In the genomic region with DNA sequence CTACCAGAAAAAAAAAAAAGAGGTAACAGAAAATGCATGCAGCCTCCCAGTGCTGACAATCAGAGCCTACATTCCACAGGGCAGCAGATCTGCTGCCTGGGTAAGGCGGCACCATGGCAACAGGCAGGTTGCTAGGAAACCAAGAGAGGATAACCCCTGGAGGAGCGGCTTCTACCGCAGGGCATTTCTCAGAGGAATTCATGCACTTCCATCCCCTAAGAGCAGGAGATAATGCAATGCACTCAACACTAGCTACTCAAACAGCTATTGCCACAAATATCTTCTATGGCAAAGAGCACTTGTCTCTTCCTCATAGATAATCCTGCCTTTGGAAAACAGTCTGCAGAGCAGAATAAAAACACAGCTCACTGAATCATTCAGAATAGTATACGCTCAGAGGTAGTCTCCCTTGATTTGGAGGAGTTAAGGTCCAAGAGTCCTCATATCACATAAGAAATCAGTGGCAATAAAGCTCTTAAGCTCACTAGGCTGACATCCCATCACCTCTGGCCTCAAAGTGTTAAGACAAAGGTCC, we compare ENCODE assay signal across 1 cellular context.
A peak's percentile ranks its signal among the peaks of the same experiment; 100 is the strongest.
TF ChIP-seq lines count a peak whose summit lies in the region.

No MANE protein-coding gene starts in this region.

TF ChIP-seq in H1, 55 proteins besides CTCF, POLR2A, EP300 and RAD21 (continued from another document):
- TF ChIP-seq ZNF274 (IDR thresholded peaks at IDR 0.05; ENCODE audit: borderline replicate concordance, extremely low read depth, low read length), result no peak
- peak; percentile 84; the same call in 1 of the 2 replicates for TF ChIP-seq TEAD4 (IDR thresholded peaks at IDR 0.05; ENCODE audit: low read depth, low read length)
- TF ChIP-seq JUND (IDR thresholded peaks at IDR 0.05; ENCODE audit: low read length), result no peak
- no peak for TF ChIP-seq CBX8 (IDR thresholded peaks at IDR 0.05; ENCODE audit: borderline replicate concordance, low read depth, low read length)
- TF ChIP-seq MAFK (IDR thresholded peaks at IDR 0.05; ENCODE audit: low read depth, low read length), result no peak
- TF ChIP-seq RNF2 (IDR thresholded peaks at IDR 0.05; ENCODE audit: borderline replicate concordance, low read depth, low read length, missing control alignments, poor library complexity, severe bottlenecking), result no peak
- peak in 1 of 2 experiments; percentile 66; a peak in 1 of 4 replicates for TF ChIP-seq SIN3A (conservative IDR thresholded peaks at IDR 0.05 in 1 of 2, IDR thresholded peaks at IDR 0.05 in 1 of 2; ENCODE audit: low read depth in 1 of 2, low read length in 2 of 2)
- no peak for TF ChIP-seq FOSL1 (IDR thresholded peaks at IDR 0.05; ENCODE audit: insufficient read depth, low read depth, low read length)
